Comparison of ENCODE assay signal across 1 cellular context in the genomic region with DNA sequence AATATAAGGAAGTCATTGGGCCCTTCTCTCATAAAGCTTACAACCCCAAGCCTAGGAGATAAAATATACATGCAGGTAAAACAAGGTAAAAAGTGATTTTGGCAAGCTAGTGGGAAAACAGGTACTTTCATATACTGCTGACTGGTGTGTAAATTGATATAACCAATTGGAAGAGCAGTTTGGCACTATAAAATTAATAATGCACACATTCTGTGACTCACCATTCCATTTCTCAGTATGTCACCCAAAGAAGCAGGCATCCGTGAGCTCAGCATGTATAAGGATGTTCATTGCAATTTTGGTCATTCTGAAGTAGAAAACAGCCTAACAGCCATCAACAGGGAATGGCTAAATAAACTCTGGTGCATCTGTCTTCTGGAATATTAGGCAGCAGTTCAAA.
TF ChIP-seq lines count a peak whose summit lies in the region.

No MANE protein-coding gene starts in this region.

TF ChIP-seq in K562, 482 proteins besides CTCF, POLR2A, EP300 and RAD21:
- TF ChIP-seq, protein P1, sequence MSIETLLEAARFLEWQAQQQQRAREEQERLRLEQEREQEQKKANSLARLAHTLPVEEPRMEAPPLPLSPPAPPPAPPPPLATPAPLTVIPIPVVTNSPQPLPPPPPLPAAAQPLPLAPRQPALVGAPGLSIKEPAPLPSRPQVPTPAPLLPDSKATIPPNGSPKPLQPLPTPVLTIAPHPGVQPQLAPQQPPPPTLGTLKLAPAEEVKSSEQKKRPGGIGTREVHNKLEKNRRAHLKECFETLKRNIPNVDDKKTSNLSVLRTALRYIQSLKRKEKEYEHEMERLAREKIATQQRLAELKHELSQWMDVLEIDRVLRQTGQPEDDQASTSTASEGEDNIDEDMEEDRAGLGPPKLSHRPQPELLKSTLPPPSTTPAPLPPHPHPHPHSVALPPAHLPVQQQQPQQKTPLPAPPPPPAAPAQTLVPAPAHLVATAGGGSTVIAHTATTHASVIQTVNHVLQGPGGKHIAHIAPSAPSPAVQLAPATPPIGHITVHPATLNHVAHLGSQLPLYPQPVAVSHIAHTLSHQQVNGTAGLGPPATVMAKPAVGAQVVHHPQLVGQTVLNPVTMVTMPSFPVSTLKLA (conservative IDR thresholded peaks at IDR 0.05), result no peak
- TF ChIP-seq ZNF316 (IDR thresholded peaks at IDR 0.05), result peak; percentile 23; the same call in 1 of the 2 replicates
